ENCODE assay signal across 22 cellular contexts in the genomic region with DNA sequence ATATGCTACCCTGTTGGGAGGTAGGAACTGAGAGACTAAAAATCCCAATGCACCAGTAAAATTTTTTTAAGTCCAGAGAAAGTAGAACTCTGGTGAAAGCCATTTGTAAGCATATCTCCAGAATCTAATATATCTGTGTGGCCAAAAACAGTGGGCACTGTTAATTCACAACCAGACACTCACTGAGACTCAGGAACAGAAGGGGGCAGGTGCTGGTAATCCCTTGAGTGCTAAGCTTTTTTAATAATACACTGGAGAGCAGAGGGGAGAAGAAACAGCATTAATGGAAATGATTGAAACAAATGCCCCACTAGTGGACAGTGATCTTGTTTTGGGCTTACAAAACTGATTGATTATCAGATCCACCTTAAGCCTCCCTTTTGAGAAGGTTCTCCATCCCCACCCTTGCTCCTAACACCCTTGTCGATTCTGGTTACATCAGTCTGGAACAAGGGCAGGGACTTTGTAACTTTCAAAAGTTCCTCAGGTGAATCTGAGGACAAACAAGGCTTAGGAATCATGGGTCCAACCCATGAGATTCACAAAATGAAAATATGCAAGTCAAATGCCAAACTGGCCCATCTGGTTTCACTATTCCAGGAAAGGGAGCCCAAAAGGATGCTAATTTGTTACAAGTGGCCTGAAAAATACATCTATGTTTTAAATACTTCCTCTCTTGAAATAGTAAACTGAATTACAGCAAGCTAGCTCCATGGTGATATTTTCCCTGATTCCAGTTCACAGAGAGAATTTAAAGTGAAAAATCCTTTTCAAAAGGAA.
"Had no signal": no experiment of that assay in that cellular context is flagged by ENCODE, and none has a peak within 500 bp of the region (broad histone marks: within the 10 kb centered on the region; RNA-seq: fewer than 3 reads in every experiment).

No MANE protein-coding gene starts in this region.

- H3K9me3 ChIP-seq: thyroid gland, vagina had no signal

- H3K4me3 ChIP-seq: right atrium auricular region, stomach, thyroid gland, upper lobe of left lung, vagina had no signal

- DNase-seq: activated CD4-positive, alpha-beta memory T cell treated with anti-CD3 and anti-CD28 coated beads, Interleukin-2, amount 10 ng/mL, durations not matched to agents 7 days and 5 days; activated CD4-positive, alpha-beta T cell treated with anti-CD3 and anti-CD28 coated beads for 1 hour; activated CD4-positive, alpha-beta T cell treated with anti-CD3 and anti-CD28 coated beads, Interleukin-2, amount 10 ng/mL, durations not matched to agents 7 days and 5 days; activated naive CD8-positive, alpha-beta T cell treated with anti-CD3 and anti-CD28 coated beads, Interleukin-2, amount 50 U/mL, for 24 hours; activated T-cell treated with anti-CD3 and anti-CD28 coated beads, Interleukin-2, amount 50 U/mL, for 4 hours; dermis blood vessel endothelial cell; effector CD4-positive, alpha-beta T cell; head of caudate nucleus; hypothalamus; immature natural killer cell; natural killer cell; stimulated activated CD4-positive, alpha-beta T cell treated with anti-CD3 and anti-CD28 coated beads, Interleukin-15, amount 100 ng/mL, for 24 hours; stimulated activated CD4-positive, alpha-beta T cell treated with anti-CD3 and anti-CD28 coated beads, Interleukin-2, amount 100 ng/mL, for 24 hours; stimulated activated naive B cell treated with anti-CD40 and anti-IgM and Interleukin-4, amounts not matched to agents 10 μg/mL and 1 μg/mL and 100 μg/mL, for 72 hours; stomach; T-helper 2 cell; thyroid gland; upper lobe of left lung had no signal

- H3K27me3 ChIP-seq: right atrium auricular region, thyroid gland, upper lobe of left lung, vagina had no signal

- H3K27ac ChIP-seq: right atrium auricular region, stomach, thyroid gland, upper lobe of left lung, vagina had no signal

- H3K36me3 ChIP-seq: right atrium auricular region, thyroid gland, upper lobe of left lung, vagina had no signal

- H3K4me1 ChIP-seq: right atrium auricular region, stomach, thyroid gland, upper lobe of left lung, vagina had no signal

- ATAC-seq: activated naive CD8-positive, alpha-beta T cell treated with anti-CD3 and anti-CD28 coated beads, Interleukin-2, amount 50 U/mL, for 24 hours; activated T-cell treated with anti-CD3 and anti-CD28 coated beads, Interleukin-2, amount 50 U/mL, for 4 hours; activated T-helper 17 cell treated with anti-CD3 and anti-CD28 coated beads, Interleukin-2, amount 50 U/mL, for 72 hours; natural killer cell; stimulated activated naive B cell treated with anti-CD40 and anti-IgM and Interleukin-4, amounts not matched to agents 10 μg/mL and 1 μg/mL and 100 μg/mL, for 72 hours; WTC11 had no signal
